ENCODE assay signal across 38 cellular contexts in genomic region chr2:44494006-44494405, GRCh38.
"Had no signal": no experiment of that assay in that cellular context is flagged by ENCODE, and none has a peak within 500 bp of the region (broad histone marks: within the 10 kb centered on the region; RNA-seq: fewer than 3 reads in every experiment).

No MANE protein-coding gene starts in this region.

- H3K4me3 ChIP-seq: adrenal gland, ascending aorta, body of pancreas, breast epithelium, cardiac muscle cell had no signal

- H3K36me3 ChIP-seq: adrenal gland, ascending aorta, brain microvascular endothelial cell, breast epithelium, cardiac muscle cell had no signal

- H3K9me3 ChIP-seq: adrenal gland, ascending aorta, body of pancreas, breast epithelium had no signal

- H3K27me3 Mint-ChIP-seq: activated naive CD4-positive, alpha-beta T cell treated with anti-CD3 and anti-CD28 coated beads, Interleukin-2, amount 10 ng/mL, durations not matched to agents 7 days and 5 days; activated naive CD4-positive, alpha-beta T cell treated with anti-CD3 and anti-CD28 coated beads, Interleukin-2, amount 50 U/mL, for 24 hours; activated naive CD8-positive, alpha-beta T cell; activated naive CD8-positive, alpha-beta T cell treated with anti-CD3 and anti-CD28 coated beads for 36 hours; activated naive CD8-positive, alpha-beta T cell treated with anti-CD3 and anti-CD28 coated beads, Interleukin-2, amount 10 ng/mL, durations not matched to agents 7 days and 5 days; activated naive CD8-positive, alpha-beta T cell treated with anti-CD3 and anti-CD28 coated beads, Interleukin-2, amount 50 U/mL, for 24 hours; activated T-cell treated with anti-CD3 and anti-CD28 coated beads, Interleukin-2, amount 50 U/mL, for 24 hours; activated T-helper 17 cell treated with anti-CD3 and anti-CD28 coated beads, Interleukin-2, amount 50 U/mL, for 72 hours; brain; central memory CD8-positive, alpha-beta T cell had no signal

- H3K27ac ChIP-seq: adrenal gland, ascending aorta, body of pancreas, brain microvascular endothelial cell, breast epithelium, cardiac muscle cell had no signal

- H3K4me1 Mint-ChIP-seq: activated naive CD4-positive, alpha-beta T cell treated with anti-CD3 and anti-CD28 coated beads, Interleukin-2, amount 10 ng/mL, durations not matched to agents 7 days and 5 days; activated naive CD4-positive, alpha-beta T cell treated with anti-CD3 and anti-CD28 coated beads, Interleukin-2, amount 50 U/mL, for 24 hours; activated naive CD8-positive, alpha-beta T cell treated with anti-CD3 and anti-CD28 coated beads for 36 hours; activated naive CD8-positive, alpha-beta T cell treated with anti-CD3 and anti-CD28 coated beads, Interleukin-2, amount 10 ng/mL, durations not matched to agents 7 days and 5 days; activated naive CD8-positive, alpha-beta T cell treated with anti-CD3 and anti-CD28 coated beads, Interleukin-2, amount 50 U/mL, for 24 hours; activated T-helper 17 cell treated with anti-CD3 and anti-CD28 coated beads, Interleukin-2, amount 50 U/mL, for 72 hours; central memory CD8-positive, alpha-beta T cell had no signal

- H3K27me3 ChIP-seq: adrenal gland, ascending aorta, body of pancreas, brain microvascular endothelial cell, breast epithelium, cardiac muscle cell had no signal

- H3K36me3 Mint-ChIP-seq: activated naive CD8-positive, alpha-beta T cell treated with anti-CD3 and anti-CD28 coated beads, Interleukin-2, amount 10 ng/mL, durations not matched to agents 7 days and 5 days; brain had no signal

- H3K4me1 ChIP-seq: ascending aorta, body of pancreas, breast epithelium had no signal

- H3K4me3 Mint-ChIP-seq: activated naive CD4-positive, alpha-beta T cell treated with anti-CD3 and anti-CD28 coated beads for 36 hours; activated naive CD4-positive, alpha-beta T cell treated with anti-CD3 and anti-CD28 coated beads, Interleukin-2, amount 10 ng/mL, durations not matched to agents 7 days and 5 days; activated naive CD4-positive, alpha-beta T cell treated with anti-CD3 and anti-CD28 coated beads, Interleukin-2, amount 50 U/mL, for 24 hours; activated naive CD8-positive, alpha-beta T cell; activated naive CD8-positive, alpha-beta T cell treated with anti-CD3 and anti-CD28 coated beads for 36 hours; activated naive CD8-positive, alpha-beta T cell treated with anti-CD3 and anti-CD28 coated beads, Interleukin-2, amount 10 ng/mL, durations not matched to agents 7 days and 5 days; activated naive CD8-positive, alpha-beta T cell treated with anti-CD3 and anti-CD28 coated beads, Interleukin-2, amount 50 U/mL, for 24 hours; activated T-cell treated with anti-CD3 and anti-CD28 coated beads, Interleukin-2, amount 50 U/mL, for 24 hours; activated T-cell treated with anti-CD3 and anti-CD28 coated beads, Interleukin-2, amount 50 U/mL, for 4 hours; activated T-cell treated with anti-CD3 and anti-CD28 coated beads, Interleukin-2, amount 50 U/mL, for 72 hours; activated T-helper 1 cell treated with anti-CD3 and anti-CD28 coated beads, Interleukin-12 subunit alpha, Interleukin-12 subunit beta, Interleukin-2, Interleukin-4 antibody, amounts not matched to agents 30 ng/mL and 10 ng/mL and 1 ng/mL, durations not matched to agents 14 hours and 24 hours and 36 hours; activated T-helper 17 cell treated with anti-CD3 and anti-CD28 coated beads, Interleukin-2, amount 50 U/mL, for 72 hours; brain; central memory CD8-positive, alpha-beta T cell had no signal

- H3K9me3 Mint-ChIP-seq: activated naive CD4-positive, alpha-beta T cell treated with anti-CD3 and anti-CD28 coated beads for 36 hours; activated naive CD4-positive, alpha-beta T cell treated with anti-CD3 and anti-CD28 coated beads, Interleukin-2, amount 10 ng/mL, durations not matched to agents 7 days and 5 days; activated naive CD4-positive, alpha-beta T cell treated with anti-CD3 and anti-CD28 coated beads, Interleukin-2, amount 50 U/mL, for 24 hours; activated naive CD4-positive, alpha-beta T cell treated with anti-CD3 and anti-CD28 coated beads, Interleukin-2, amount 50 U/mL, for 72 hours; activated naive CD8-positive, alpha-beta T cell treated with anti-CD3 and anti-CD28 coated beads for 36 hours; activated naive CD8-positive, alpha-beta T cell treated with anti-CD3 and anti-CD28 coated beads, Interleukin-2, amount 10 ng/mL, durations not matched to agents 7 days and 5 days; activated naive CD8-positive, alpha-beta T cell treated with anti-CD3 and anti-CD28 coated beads, Interleukin-2, amount 50 U/mL, for 24 hours; activated T-cell treated with anti-CD3 and anti-CD28 coated beads, Interleukin-2, amount 50 U/mL, for 24 hours; activated T-cell treated with anti-CD3 and anti-CD28 coated beads, Interleukin-2, amount 50 U/mL, for 4 hours; activated T-cell treated with anti-CD3 and anti-CD28 coated beads, Interleukin-2, amount 50 U/mL, for 72 hours; activated T-helper 1 cell treated with anti-CD3 and anti-CD28 coated beads, Interleukin-12 subunit alpha, Interleukin-12 subunit beta, Interleukin-2, Interleukin-4 antibody, amounts not matched to agents 30 ng/mL and 10 ng/mL and 1 ng/mL, durations not matched to agents 14 hours and 24 hours and 36 hours; activated T-helper 17 cell treated with anti-CD3 and anti-CD28 coated beads, Interleukin-2, amount 50 U/mL, for 72 hours; activated T-helper 2 cell treated with anti-CD3 and anti-CD28 coated beads, Interferon-gamma antibody, Interleukin-2, Interleukin-4, amounts not matched to agents 10 μg/mL and 5 μg/mL and 100 μg/mL, durations not matched to agents 14 hours and 24 hours and 36 hours; brain; central memory CD8-positive, alpha-beta T cell had no signal

- DNase-seq: activated effector memory CD4-positive, alpha-beta T cell treated with anti-CD3 and anti-CD28 coated beads, Interleukin-2, amount 50 U/mL, for 16 hours; activated effector memory CD4-positive, alpha-beta T cell treated with Interleukin-2 at 50 U/mL for 16 hours; activated gamma-delta T cell; activated gamma-delta T cell treated with Interleukin-2 at 50 U/mL for 16 hours; activated naive CD4-positive, alpha-beta T cell; activated naive CD4-positive, alpha-beta T cell treated with anti-CD3 and anti-CD28 coated beads for 36 hours; activated naive CD4-positive, alpha-beta T cell treated with anti-CD3 and anti-CD28 coated beads, Interleukin-2, amount 10 ng/mL, durations not matched to agents 7 days and 5 days; activated naive CD4-positive, alpha-beta T cell treated with anti-CD3 and anti-CD28 coated beads, Interleukin-2, amount 50 U/mL, for 16 hours; activated naive CD4-positive, alpha-beta T cell treated with Interleukin-2 at 50 U/mL for 16 hours; activated naive CD8-positive, alpha-beta T cell treated with anti-CD3 and anti-CD28 coated beads for 36 hours; activated naive CD8-positive, alpha-beta T cell treated with anti-CD3 and anti-CD28 coated beads, Interleukin-2, amount 10 ng/mL, durations not matched to agents 7 days and 5 days; activated naive CD8-positive, alpha-beta T cell treated with anti-CD3 and anti-CD28 coated beads, Interleukin-2, amount 50 U/mL, for 24 hours; activated T-cell treated with anti-CD3 and anti-CD28 coated beads, Interleukin-2, amount 50 U/mL, for 1 hour; activated T-cell treated with anti-CD3 and anti-CD28 coated beads, Interleukin-2, amount 50 U/mL, for 24 hours; activated T-cell treated with anti-CD3 and anti-CD28 coated beads, Interleukin-2, amount 50 U/mL, for 4 hours; activated T-cell treated with anti-CD3 and anti-CD28 coated beads, Interleukin-2, amount 50 U/mL, for 48 hours; activated T-cell treated with anti-CD3 and anti-CD28 coated beads, Interleukin-2, amount 50 U/mL, for 72 hours; adrenal gland; amniotic stem cell; amygdala; anterior cingulate cortex; aorta; body of pancreas; brain microvascular endothelial cell; caudate nucleus; central memory CD4-positive, alpha-beta T cell; cerebellar nuclear complex had no signal

- H3K27ac Mint-ChIP-seq: activated naive CD4-positive, alpha-beta T cell treated with anti-CD3 and anti-CD28 coated beads for 36 hours; activated naive CD4-positive, alpha-beta T cell treated with anti-CD3 and anti-CD28 coated beads, Interleukin-2, amount 10 ng/mL, durations not matched to agents 7 days and 5 days; activated naive CD4-positive, alpha-beta T cell treated with anti-CD3 and anti-CD28 coated beads, Interleukin-2, amount 50 U/mL, for 24 hours; activated naive CD4-positive, alpha-beta T cell treated with anti-CD3 and anti-CD28 coated beads, Interleukin-2, amount 50 U/mL, for 72 hours; activated naive CD8-positive, alpha-beta T cell; activated naive CD8-positive, alpha-beta T cell treated with anti-CD3 and anti-CD28 coated beads for 36 hours; activated naive CD8-positive, alpha-beta T cell treated with anti-CD3 and anti-CD28 coated beads, Interleukin-2, amount 10 ng/mL, durations not matched to agents 7 days and 5 days; activated naive CD8-positive, alpha-beta T cell treated with anti-CD3 and anti-CD28 coated beads, Interleukin-2, amount 50 U/mL, for 24 hours; activated T-cell treated with anti-CD3 and anti-CD28 coated beads, Interleukin-2, amount 50 U/mL, for 24 hours; activated T-cell treated with anti-CD3 and anti-CD28 coated beads, Interleukin-2, amount 50 U/mL, for 72 hours; activated T-helper 1 cell treated with anti-CD3 and anti-CD28 coated beads, Interleukin-12 subunit alpha, Interleukin-12 subunit beta, Interleukin-2, Interleukin-4 antibody, amounts not matched to agents 30 ng/mL and 10 ng/mL and 1 ng/mL, durations not matched to agents 14 hours and 24 hours and 36 hours; activated T-helper 17 cell treated with anti-CD3 and anti-CD28 coated beads, Interleukin-2, amount 50 U/mL, for 72 hours; activated T-helper 2 cell treated with anti-CD3 and anti-CD28 coated beads, Interferon-gamma antibody, Interleukin-2, Interleukin-4, amounts not matched to agents 10 μg/mL and 5 μg/mL and 100 μg/mL, durations not matched to agents 14 hours and 24 hours and 36 hours; brain had no signal
